ENCODE assay signal across 8 cellular contexts in genomic region chr10:124744688-124745055, GRCh38. TPM values are rescaled to one million over a fixed set of nuclear protein-coding genes. Genes with fewer than 3 reads are reported as not detected.
A peak's percentile ranks its signal among the peaks of the same experiment; 100 is the strongest.
DNase-seq lines count a peak whose midpoint lies in the region; ATAC-seq and TF ChIP-seq lines count a peak whose summit lies in the region.

No MANE protein-coding gene starts in this region.

- no peak overlapping the region for H3K9ac ChIP-seq in parathyroid adenoma

- H3K9me3 ChIP-seq in parathyroid adenoma (ENCODE audit: control insufficient read depth, low read length): no peaks in the 10 kb centered on the region

- H3K27me3 ChIP-seq in parathyroid adenoma (ENCODE audit: control insufficient read depth, insufficient read depth, low read length): no peaks in the 10 kb centered on the region

- peak overlapping the region; percentile 63 to 84 (median 76) for H3K4me3 Mint-ChIP-seq in T-cell

- TF ChIP-seq CTCF in fibroblast of pulmonary artery (IDR thresholded peaks at IDR 0.05; ENCODE audit: low read length, missing control alignments): no peak
- TF ChIP-seq CTCF in parathyroid adenoma (IDR thresholded peaks at IDR 0.05): no peak

- DNase-seq in SKM-1 treated with dmso at 0.1 percent for 144 hours (lab: John Stamatoyannopoulos, UW; ENCODE audit: unreplicated experiment): peak; percentile 48
- no peak for DNase-seq in SKM-1 (lab: John Stamatoyannopoulos, UW; ENCODE audit: unreplicated experiment)
- DNase-seq in T-cell: no peak
- peak; percentile 79 for DNase-seq in fibroblast of pulmonary artery (ENCODE audit: low read depth)

- H3K4me3 ChIP-seq in fibroblast of pulmonary artery (replicated peaks; ENCODE audit: low read depth, low read length): peak overlapping the region; percentile 49
- H3K4me3 ChIP-seq in parathyroid adenoma (ENCODE audit: low read depth, low read length): peak overlapping the region; percentile 43

- CTCF ChIA-PET in T-cell (lab: Charles Lee): interaction anchor here (0.6 to 4.9 kb wide), 21 partner anchors 10 to 750 kb away, joined by 3 to 87 read pairs (median 5); partner anchors contain the start of genes ABRAXAS2 (in 1 of the 2) and LHPP (in 1 of the 2)

- H3K36me3 Mint-ChIP-seq in T-cell: no peaks in the 10 kb centered on the region

- H2AFZ ChIP-seq in parathyroid adenoma: peak overlapping the region; percentile 44

- H3K4me1 ChIP-seq in parathyroid adenoma: peaks cover 28% of the 10 kb centered on the region

- no peaks in the 10 kb centered on the region for H3K36me3 ChIP-seq in parathyroid adenoma (ENCODE audit: control insufficient read depth, insufficient read depth, low read length)

- H3K27me3 Mint-ChIP-seq in T-cell: no peaks in the 10 kb centered on the region

- TF ChIP-seq POLR2A in GM18505 (IDR thresholded peaks at IDR 0.05; ENCODE audit: borderline replicate concordance, extremely low read depth, insufficient read depth, insufficient read length): no peak

- peak overlapping the region; percentile 62 for H3K27ac ChIP-seq in parathyroid adenoma

- POLR2A ChIA-PET in T-cell (lab: Charles Lee): interaction anchor here in 1 of 2 donors (0.7 kb wide), 1 partner anchor 22 kb away, joined by 5 read pairs; no protein-coding TSS in a partner anchor

- no peaks in the 10 kb centered on the region for H3K9me3 Mint-ChIP-seq in T-cell

- peaks cover 47 to 52% (median 50%) of the 10 kb centered on the region in 3 donors for H3K4me1 Mint-ChIP-seq in T-cell

- ATAC-seq in T-cell (replicated peaks in 1 of 4) (peak in 1 of 4 experiments; percentile 13), HG03175 (IDR thresholded peaks at IDR 0.05; ENCODE audit: unreplicated experiment) (no peak), GM18505 (IDR thresholded peaks at IDR 0.05; ENCODE audit: unreplicated experiment) (no peak), HG02623 (IDR thresholded peaks at IDR 0.05; ENCODE audit: unreplicated experiment) (no peak)

- H3K27ac Mint-ChIP-seq in T-cell: peak overlapping the region; percentile 82 to 86

- peak overlapping the region; percentile 50 for H3K4me2 ChIP-seq in parathyroid adenoma (ENCODE audit: low read length)

- H3K79me2 ChIP-seq in parathyroid adenoma: peaks cover 7% of the 10 kb centered on the region

RNA-seq across cellular contexts. Expression of gene FAM53B, which starts 0.5 kb away (rescaled TPM):
- total RNA-seq in T-cell: 10 to 100 TPM; 39.3 to 86.5 (median 52.3) TPM

RNA-seq across cellular contexts. Expression of gene EEF1AKMT2, which starts 47.0 kb away (rescaled TPM):
- total RNA-seq in T-cell: 10 to 100 TPM; 15.8 to 21.0 (median 18.8) TPM

RNA-seq across cellular contexts. Expression of gene ABRAXAS2, which starts 56.9 kb away (rescaled TPM):
- 10 to 100 TPM in 3 of 5 donors, 1 to 10 TPM in 2; 8.7 to 15.7 (median 12.5) TPM for total RNA-seq in T-cell

Comparison
In these comparisons a context has a peak if more than half of its experiments do, and no peak if none do; other contexts are left out.
1. DNase-seq: peak in SKM-1 treated with dmso at 0.1 percent for 144 hours (single experiment) and fibroblast of pulmonary artery (single experiment); none in SKM-1 (single experiment) and T-cell (0 of 34).